Comparison of ENCODE assay signal across 7 cellular contexts in genomic region chr2:181892795-181893435, GRCh38. TPM values are rescaled to one million over a fixed set of nuclear protein-coding genes. Genes with fewer than 3 reads are reported as not detected.
DNase-seq lines count a peak whose midpoint lies in the region; ATAC-seq and TF ChIP-seq lines count a peak whose summit lies in the region.

No MANE protein-coding gene starts in this region.

- no TSS peak for BruUV-seq in OCI-LY7 (replicated peaks; lab: Mats Ljungman, UMichigan)

- H3K27me3 Mint-ChIP-seq in effector memory CD8-positive, alpha-beta T cell, result peaks cover 26 to 31% of the 10 kb centered on the region in 2 donors
- H3K27me3 Mint-ChIP-seq in neural crest cell (ENCODE audit: low read depth), result no peaks in the 10 kb centered on the region

- H3K4me1 ChIP-seq in OCI-LY7 (ENCODE audit: insufficient read depth, low read length, poor library complexity, severe bottlenecking), result peaks cover 18% of the 10 kb centered on the region

- intact Hi-C loops in OCI-LY7 (cut with micrococcal nuclease; ENCODE audit: unreplicated experiment), result loop anchor here (5.0 to 10.0 kb wide), 3 partner anchors 99 to 911 kb away; partner anchors contain the start of gene UBE2E3

- H3K9me3 ChIP-seq in OCI-LY7 (ENCODE audit: low read length), result no peaks in the 10 kb centered on the region

- peak overlapping the region; percentile 98 for H3K4me3 Mint-ChIP-seq in effector memory CD8-positive, alpha-beta T cell
- H3K4me3 Mint-ChIP-seq in neural crest cell, result peak overlapping the region; percentile 95

- no peak for ATAC-seq in effector memory CD8-positive, alpha-beta T cell (replicated peaks)
- ATAC-seq in HG02610 (IDR thresholded peaks at IDR 0.05; ENCODE audit: unreplicated experiment), result no peak
- ATAC-seq in GM18909 (IDR thresholded peaks at IDR 0.05; ENCODE audit: poor library complexity, unreplicated experiment), result no peak

- H2AFZ ChIP-seq in OCI-LY7 (ENCODE audit: low read length), result peak overlapping the region; percentile 90; the same call in 1 of the 2 replicates

- TF ChIP-seq CTCF in GM12865 (IDR thresholded peaks at IDR 0.05; ENCODE audit: insufficient read depth, low read depth, low read length, missing control alignments), result no peak
- no peak for TF ChIP-seq CTCF in OCI-LY7 (conservative IDR thresholded peaks at IDR 0.05; ENCODE audit: low read length)
- TF ChIP-seq CTCF in neural crest cell (conservative IDR thresholded peaks at IDR 0.05), result no peak

- DNase-seq in GM12865 (ENCODE audit: low read depth) (no peak), OCI-LY7 (ENCODE audit: low spot score) (no peak), neural crest cell (ENCODE audit: low read depth, low spot score) (no peak), HuH-7 (ENCODE audit: low spot score) (no peak)
- no peak for DNase-seq in effector memory CD8-positive, alpha-beta T cell

- POLR2A ChIA-PET in OCI-LY7 (lab: Charles Lee), result interaction anchor here (0.5 to 2.3 kb wide), 5 partner anchors 8 to 1421 kb away, joined by 3 to 9 read pairs (median 4); no protein-coding TSS in a partner anchor

- H3K4me3 ChIP-seq in GM12865 (ENCODE audit: low read depth, low read length) (peak overlapping the region; percentile 99), OCI-LY7 (ENCODE audit: low read depth, low read length, poor library complexity, severe bottlenecking) (peak overlapping the region; percentile 84)

- peak overlapping the region; percentile 91 to 93 for H3K27ac Mint-ChIP-seq in effector memory CD8-positive, alpha-beta T cell
- peak overlapping the region; percentile 85 for H3K27ac Mint-ChIP-seq in neural crest cell (ENCODE audit: unreplicated experiment)

- 0 out of 2 replicates have a peak, but pooled peaks cover 8% of the 10 kb centered on the region for H3K36me3 ChIP-seq in OCI-LY7 (ENCODE audit: insufficient read depth, low read length)

- no peaks in the 10 kb centered on the region for H3K9me2 ChIP-seq in OCI-LY7 (ENCODE audit: insufficient read depth, low read length)

- peak overlapping the region; percentile 86 for H3K4me2 ChIP-seq in OCI-LY7 (ENCODE audit: low read length)

- no peaks in the 10 kb centered on the region for H3K9me3 Mint-ChIP-seq in effector memory CD8-positive, alpha-beta T cell
- no peaks in the 10 kb centered on the region for H3K9me3 Mint-ChIP-seq in neural crest cell

- no peaks in the 10 kb centered on the region for H3K36me3 Mint-ChIP-seq in effector memory CD8-positive, alpha-beta T cell (ENCODE audit: insufficient read depth)
- peaks cover 7% of the 10 kb centered on the region for H3K36me3 Mint-ChIP-seq in neural crest cell (ENCODE audit: low read depth)

- no peak overlapping the region for H3K27ac ChIP-seq in OCI-LY7 (ENCODE audit: low read depth, low read length, poor library complexity, severe bottlenecking)

- peaks cover 12 to 34% of the 10 kb centered on the region in 2 donors for H3K4me1 Mint-ChIP-seq in effector memory CD8-positive, alpha-beta T cell (ENCODE audit: low read depth in 2 of 2)
- H3K4me1 Mint-ChIP-seq in neural crest cell, result peaks cover 59% of the 10 kb centered on the region

- H3K79me2 ChIP-seq in OCI-LY7 (ENCODE audit: insufficient read depth, low read depth, low read length), result 0 out of 2 replicates have a peak, but pooled peaks cover 7% of the 10 kb centered on the region

- CTCF ChIA-PET in OCI-LY7 (lab: Charles Lee; ENCODE audit: unreplicated experiment), result no interaction called here

- H4K20me1 ChIP-seq in OCI-LY7 (ENCODE audit: insufficient read depth, low read length), result no peaks in the 10 kb centered on the region

RNA-seq across cellular contexts. Expression of gene ITPRID2, which starts 1.4 kb away (rescaled TPM):
- 25.9 and 28.8 TPM in 2 replicates for total RNA-seq in OCI-LY7 (2014; rRNA removed; shearing (Covaris generic))
- 47.5 and 57.3 TPM in 2 replicates for total RNA-seq in OCI-LY7 (2022)
- 115 and 133 TPM in 2 replicates for total RNA-seq in neural crest cell
